ENCODE assay signal across 9 cellular contexts in genomic region chr6:25963426-25964123, GRCh38. TPM values are rescaled to one million over a fixed set of nuclear protein-coding genes. Genes with fewer than 3 reads are reported as not detected.
A peak's percentile ranks its signal among the peaks of the same experiment; 100 is the strongest.
DNase-seq lines count a peak whose midpoint lies in the region; ATAC-seq, FAIRE-seq and TF ChIP-seq lines count a peak whose summit lies in the region.
"Had no signal": no experiment of that assay in that cellular context is flagged by ENCODE, and none has a peak within 500 bp of the region (broad histone marks: within the 10 kb centered on the region; RNA-seq: fewer than 3 reads in every experiment).

No MANE protein-coding gene starts in this region.

- H3K4me2 ChIP-seq in A549: peak overlapping the region; percentile 95
- H3K4me2 ChIP-seq in H9 (ENCODE audit: insufficient read depth, insufficient read length, low read length): peak overlapping the region; percentile 47

- peak; percentile 25 to 45; a peak in 4 of 6 replicates for ATAC-seq in A549
- peak; percentile 82 for ATAC-seq in WTC11
- ATAC-seq in heart right ventricle: peak in 4 of 8 donors; percentile 4 to 15 (median 10)
- no peak for ATAC-seq in GM18873 (IDR thresholded peaks at IDR 0.05; ENCODE audit: low FRiP score, unreplicated experiment)

- 42% methylated on average over 6 of the region's 6 CpGs for WGBS in A549 (ENCODE audit: missing lambda C conversion rate)
- WGBS in H9 (ENCODE audit: extremely low coverage, insufficient read length, low lambda C conversion rate): no CpG with 5 or more reads among the region's 6 CpGs
- 11 to 13% methylated on average over 6 of the region's 6 CpGs for WGBS in heart right ventricle, 2 donors

- no peaks in the 10 kb centered on the region for H3K79me1 ChIP-seq in H9 (ENCODE audit: insufficient read depth, low read depth, low read length, poor library complexity, severe bottlenecking)

- FAIRE-seq in A549 (lab: Jason Lieb, UNC): no peak

- no peak overlapping the region for H2BK5ac ChIP-seq in H9 (ENCODE audit: insufficient read length, low read length)

- intact Hi-C loops in heart right ventricle (cut with DNase I): no loop called here

- H3K9me3 ChIP-seq in A549 (no peaks in the 10 kb centered on the region), H9 (ENCODE audit: control insufficient read depth, low read depth, low read length) (peaks cover 5% of the 10 kb centered on the region), heart right ventricle (peaks cover 0 to 9% (median 0%) of the 10 kb centered on the region in 11 donors), BE2C (no peaks in the 10 kb centered on the region)

- no peak overlapping the region for H2BK12ac ChIP-seq in H9 (ENCODE audit: insufficient read length, low read depth, low read length)

- no peak overlapping the region for H3K56ac ChIP-seq in H9 (ENCODE audit: insufficient read length, low read depth, low read length)

- no peak for DNase-seq in A549 (ENCODE audit: low read depth in 1 of 2, low spot score in 1 of 2)
- peak; percentile 64 for DNase-seq in H9
- DNase-seq in WTC11 (ENCODE audit: low spot score): peak; percentile 19
- DNase-seq in heart right ventricle: no peak
- no peak for DNase-seq in skeletal muscle cell (ENCODE audit: low read depth)
- no peak for DNase-seq in BE2C
- no peak for DNase-seq in activated gamma-delta T cell (lab: John Stamatoyannopoulos, UW)
- DNase-seq: left cardiac atrium had no signal

- H2BK15ac ChIP-seq in H9 (ENCODE audit: low read depth, low read length): no peak overlapping the region

- H3K4me1 ChIP-seq in A549: peaks cover 11% of the 10 kb centered on the region; the same call in 2 of the 3 replicates
- peaks cover 10% of the 10 kb centered on the region for H3K4me1 ChIP-seq in H9 (ENCODE audit: insufficient read depth, low read length)
- H3K4me1 ChIP-seq in heart right ventricle: peaks cover 2 to 75% (median 53%) of the 10 kb centered on the region in 9 donors
- peaks cover 5% of the 10 kb centered on the region for H3K4me1 ChIP-seq in BE2C

- H3K27ac Mint-ChIP-seq in H9 (peak overlapping the region in 1 of 3 experiments; percentile 92; a peak in 2 of 7 replicates), WTC11 (peak overlapping the region; percentile 93)

- peak overlapping the region; percentile 54 for H3K4me3 ChIP-seq in A549
- peak overlapping the region; percentile 38 to 75 (median 68) for H3K4me3 ChIP-seq in heart right ventricle
- H3K4me3 ChIP-seq in skeletal muscle cell (ENCODE audit: low read depth, low read length): peak overlapping the region; percentile 73
- H3K4me3 ChIP-seq in BE2C (ENCODE audit: low read depth, low read length): no peak overlapping the region

- H3K36me3 ChIP-seq in heart right ventricle (peaks cover 0 to 46% (median 12%) of the 10 kb centered on the region in 9 donors), BE2C (no peaks in the 10 kb centered on the region)

- H3K23ac ChIP-seq in H9 (ENCODE audit: insufficient read length, low read depth, low read length): no peak overlapping the region

- H2AK5ac ChIP-seq in H9 (ENCODE audit: insufficient read length, low read length): no peak overlapping the region

- no peak overlapping the region for H3K18ac ChIP-seq in H9 (ENCODE audit: insufficient read length, low read depth, low read length)

- TF ChIP-seq CTCF in A549 (IDR thresholded peaks at IDR 0.05) (no peak), H9 (conservative IDR thresholded peaks at IDR 0.05) (no peak), WTC11 (IDR thresholded peaks at IDR 0.05) (no peak), heart right ventricle (IDR thresholded peaks at IDR 0.05) (no peak), BE2C (IDR thresholded peaks at IDR 0.05; ENCODE audit: low read depth, low read length) (no peak)

- no peak overlapping the region for H3K4ac ChIP-seq in H9 (ENCODE audit: low read depth, low read length)

- H3K9me3 Mint-ChIP-seq in H9 (peaks cover 21 to 23% of the 10 kb centered on the region in 2 experiments), WTC11 (peaks cover 30% of the 10 kb centered on the region)

- no peak for TF ChIP-seq EP300 in A549 (IDR thresholded peaks at IDR 0.05)

- POLR2A ChIA-PET in A549 (lab: Yijun Ruan, JAX): interaction anchor here (1.8 kb wide), 1 partner anchor 29 kb away, joined by 8 read pairs; no protein-coding TSS in a partner anchor
- POLR2A ChIA-PET in WTC11 (lab: Charles Lee): no interaction called here

- H3K4me1 Mint-ChIP-seq in H9: peaks cover 44 to 57% of the 10 kb centered on the region in 2 experiments
- peaks cover 55% of the 10 kb centered on the region for H3K4me1 Mint-ChIP-seq in WTC11

- H3K14ac ChIP-seq in H9 (ENCODE audit: insufficient read depth, low read length): no peak overlapping the region

- peak overlapping the region; percentile 52 to 66 for H3K4me3 Mint-ChIP-seq in H9
- H3K4me3 Mint-ChIP-seq in WTC11: peak overlapping the region; percentile 74

- no peak overlapping the region for H2BK120ac ChIP-seq in H9 (ENCODE audit: low read depth, low read length, poor library complexity, severe bottlenecking)

- H2AFZ ChIP-seq in H9 (ENCODE audit: low read length): no peak overlapping the region

- no peak for TF ChIP-seq POLR2A in A549 (IDR thresholded peaks at IDR 0.05; ENCODE audit: low read length)

- H3K27me3 Mint-ChIP-seq in H9 (ENCODE audit: low read depth): peaks cover 11% of the 10 kb centered on the region
- peaks cover 71% of the 10 kb centered on the region for H3K27me3 Mint-ChIP-seq in WTC11 (ENCODE audit: low read depth)

- no peak overlapping the region for H2BK20ac ChIP-seq in H9 (ENCODE audit: low read depth, low read length, poor library complexity, severe bottlenecking)

- H4K5ac ChIP-seq in H9 (ENCODE audit: insufficient read length, low read depth, low read length): no peak overlapping the region

- H4K20me1 ChIP-seq in H9 (ENCODE audit: control insufficient read depth, insufficient read depth, insufficient read length): no peaks in the 10 kb centered on the region

- H3K79me2 ChIP-seq in H9 (ENCODE audit: insufficient read depth, low read length): no peaks in the 10 kb centered on the region

- no peak overlapping the region for H3T11ph ChIP-seq in H9 (ENCODE audit: low read length)

- no peaks in the 10 kb centered on the region; the same call in 1 of the 2 replicates for H3K27me3 ChIP-seq in H9 (ENCODE audit: insufficient read depth, low read length)
- no peaks in the 10 kb centered on the region for H3K27me3 ChIP-seq in heart right ventricle
- no peaks in the 10 kb centered on the region for H3K27me3 ChIP-seq in BE2C

- no peak for TF ChIP-seq RAD21 in A549 (conservative IDR thresholded peaks at IDR 0.05 in 1 of 2, IDR thresholded peaks at IDR 0.05 in 1 of 2)

- no peak overlapping the region for H4K91ac ChIP-seq in H9 (ENCODE audit: insufficient read length, low read depth, low read length)

- CTCF ChIA-PET in A549 (lab: Yijun Ruan, JAX) (no interaction called here), WTC11 (lab: Charles Lee) (interaction anchor here (1.3 kb wide), 1 partner anchor 82 kb away, joined by 4 read pairs; no protein-coding TSS in a partner anchor)

- H3K27ac ChIP-seq in A549 (peak overlapping the region; percentile 82), H9 (ENCODE audit: insufficient read length, low read depth, low read length) (no peak overlapping the region), heart right ventricle (peak overlapping the region in 9 of 10 donors; percentile 87 to 98 (median 95))

- H3K36me3 Mint-ChIP-seq in H9 (ENCODE audit: insufficient read depth in 1 of 3, low read depth in 3 of 3) (peaks cover 19 to 49% (median 22%) of the 10 kb centered on the region in 3 experiments), WTC11 (peaks cover 42% of the 10 kb centered on the region)

- no peak overlapping the region for H3K9ac ChIP-seq in H9 (ENCODE audit: extremely low read depth, insufficient read length, low read length)

- no peak overlapping the region for H4K8ac ChIP-seq in H9 (replicated peaks; ENCODE audit: insufficient read length, low read depth, low read length)

- H3K23me2 ChIP-seq in H9 (ENCODE audit: insufficient read length, low read depth, low read length, poor library complexity, severe bottlenecking): no peaks in the 10 kb centered on the region

TF ChIP-seq in A549, 52 proteins besides CTCF, POLR2A, EP300 and RAD21 (continues in another document):
- TF ChIP-seq CEBPB (IDR thresholded peaks at IDR 0.05): peak in 1 of 2 experiments; percentile 13; a peak in 1 of 4 replicates

TF ChIP-seq in WTC11, 78 proteins besides CTCF, POLR2A, EP300 and RAD21 (continues in another document):
- peak; percentile 49; the same call in 1 of the 2 replicates for TF ChIP-seq FOXP4 (CRISPR knock-in tag; IDR thresholded peaks at IDR 0.05)

RNA-seq across cellular contexts. Expression of gene TRIM38, which starts 1.0 kb away (rescaled TPM):
- polyA plus RNA-seq in A549 (2011; rRNA removed) (3.4 and 3.8 TPM in 2 replicates), A549 (2017; fragmentation: RNase III; extraction: RNeasy Plus Mini Kit Qiagen cat#74134 plus additional on column Dnase treatment) (1.5 to 2.0 TPM (median 1.7 TPM) in 3 replicates), heart right ventricle (1 to 10 TPM; 1.3 to 3.7 TPM)
- polyA plus RNA-seq in A549 (2012; cell fraction: cytosol; rRNA removed): 0.58 and 0.62 TPM in 2 replicates
- 0.56 and 1.0 TPM in 2 replicates for polyA plus RNA-seq in A549 (2012; cell fraction: nucleus; rRNA removed)
- polyA minus RNA-seq in A549 (2011; rRNA and poly(A)+ RNA removed): 3.2 and 3.6 TPM in 2 replicates
- total RNA-seq in H9 (2021) (0.55 and 0.61 TPM in 2 replicates), WTC11 (2021) (1.0 to 1.6 TPM (median 1.1 TPM) in 3 replicates), heart right ventricle (1 to 10 TPM; 1.3 to 5.4 (median 2.7) TPM)
- 1.4 TPM for polyA plus RNA-seq in BE2C (2012; ENCODE audit: insufficient read depth, insufficient read length, low read depth)

RNA-seq across cellular contexts. Expression of gene SLC17A2, which starts 33.1 kb away (rescaled TPM):
- polyA plus RNA-seq in A549 (2011; rRNA removed): not detected in 2 replicates
- not detected in 2 replicates for polyA plus RNA-seq in A549 (2012; cell fraction: cytosol; rRNA removed)
- not detected in 2 replicates for polyA plus RNA-seq in A549 (2012; cell fraction: nucleus; rRNA removed)
- polyA plus RNA-seq in A549 (2017; fragmentation: RNase III; extraction: RNeasy Plus Mini Kit Qiagen cat#74134 plus additional on column Dnase treatment): not detected in 3 replicates
- polyA minus RNA-seq in A549 (2011; rRNA and poly(A)+ RNA removed): not detected in 2 replicates
- not detected in 2 replicates for total RNA-seq in H9 (2021)
- not detected in 3 replicates for total RNA-seq in WTC11 (2021)
- total RNA-seq in heart right ventricle: not detected
- polyA plus RNA-seq in heart right ventricle: not detected
- 0.39 TPM for polyA plus RNA-seq in BE2C (2012; ENCODE audit: insufficient read depth, insufficient read length, low read depth)
- total RNA-seq: left cardiac atrium had no signal

Comparison
In these comparisons a context has a peak if more than half of its experiments do, and no peak if none do; other contexts are left out.
1. DNase-seq: peak in H9 (single experiment) and WTC11 (single experiment); none in A549 (0 of 2), heart right ventricle (0 of 2), skeletal muscle cell (single experiment), BE2C (single experiment) and activated gamma-delta T cell (single experiment).